In genomic region chr20:354298-354977, GRCh38 we compare ENCODE assay signal across 8 cellular contexts. TPM values are rescaled to one million over a fixed set of nuclear protein-coding genes. Genes with fewer than 3 reads are reported as not detected.
DNase-seq lines count a peak whose midpoint lies in the region; ATAC-seq lines count a peak whose summit lies in the region.

No MANE protein-coding gene starts in this region.

- no peaks in the 10 kb centered on the region for H3K9me3 Mint-ChIP-seq in naive thymus-derived CD8-positive, alpha-beta T cell
- no peaks in the 10 kb centered on the region for H3K9me3 Mint-ChIP-seq in stimulated activated naive B cell treated with anti-CD40 and anti-IgM and Interleukin-4, amounts not matched to agents 10 μg/mL and 1 μg/mL and 100 μg/mL, for 72 hours

- peaks cover 0 to 6% (median 5%) of the 10 kb centered on the region in 4 donors for H3K4me1 Mint-ChIP-seq in naive thymus-derived CD8-positive, alpha-beta T cell
- peaks cover 0 to 9% of the 10 kb centered on the region in 2 donors for H3K4me1 Mint-ChIP-seq in stimulated activated naive B cell treated with anti-CD40 and anti-IgM and Interleukin-4, amounts not matched to agents 10 μg/mL and 1 μg/mL and 100 μg/mL, for 72 hours

- H3K36me3 Mint-ChIP-seq in naive thymus-derived CD8-positive, alpha-beta T cell = no peaks in the 10 kb centered on the region
- H3K36me3 Mint-ChIP-seq in stimulated activated naive B cell treated with anti-CD40 and anti-IgM and Interleukin-4, amounts not matched to agents 10 μg/mL and 1 μg/mL and 100 μg/mL, for 72 hours = peaks cover 5 to 8% of the 10 kb centered on the region in 2 donors

- no peak overlapping the region for H3K27ac Mint-ChIP-seq in naive thymus-derived CD8-positive, alpha-beta T cell
- no peak overlapping the region for H3K27ac Mint-ChIP-seq in stimulated activated naive B cell treated with anti-CD40 and anti-IgM and Interleukin-4, amounts not matched to agents 10 μg/mL and 1 μg/mL and 100 μg/mL, for 72 hours

- peaks cover 0 to 2% (median 0%) of the 10 kb centered on the region in 5 donors for H3K27me3 Mint-ChIP-seq in naive thymus-derived CD8-positive, alpha-beta T cell
- H3K27me3 Mint-ChIP-seq in stimulated activated naive B cell treated with anti-CD40 and anti-IgM and Interleukin-4, amounts not matched to agents 10 μg/mL and 1 μg/mL and 100 μg/mL, for 72 hours = no peaks in the 10 kb centered on the region

- H3K4me3 Mint-ChIP-seq in naive thymus-derived CD8-positive, alpha-beta T cell = no peak overlapping the region
- no peak overlapping the region for H3K4me3 Mint-ChIP-seq in stimulated activated naive B cell treated with anti-CD40 and anti-IgM and Interleukin-4, amounts not matched to agents 10 μg/mL and 1 μg/mL and 100 μg/mL, for 72 hours

- peak; percentile 86 for ATAC-seq in GM21360 (IDR thresholded peaks at IDR 0.05; ENCODE audit: unreplicated experiment)
- ATAC-seq in naive thymus-derived CD8-positive, alpha-beta T cell = peak; percentile 99 to 100
- ATAC-seq in stimulated activated naive B cell treated with anti-CD40 and anti-IgM and Interleukin-4, amounts not matched to agents 10 μg/mL and 1 μg/mL and 100 μg/mL, for 72 hours (replicated peaks) = peak; percentile 98 to 99

- DNase-seq in COLO668 (lab: John Stamatoyannopoulos, UW; ENCODE audit: unreplicated experiment) = peak; percentile 75
- DNase-seq in HuH-7.5 (ENCODE audit: low spot score) = peak; percentile 89
- DNase-seq in NOMO-1 treated with dmso at 0.1 percent for 144 hours (lab: John Stamatoyannopoulos, UW; ENCODE audit: unreplicated experiment) = peak; percentile 61
- peak; percentile 48 for DNase-seq in activated CD8-positive, alpha-beta memory T cell treated with anti-CD3 and anti-CD28 coated beads, Interleukin-2, amount 50 U/mL, for 1 hour (ENCODE audit: extremely low read depth)
- DNase-seq in epithelial cell of prostate (ENCODE audit: low read depth, low spot score) = no peak
- peak; percentile 56 to 87 (median 80) for DNase-seq in naive thymus-derived CD8-positive, alpha-beta T cell
- peak; percentile 69 for DNase-seq in stimulated activated naive B cell treated with anti-CD40 and anti-IgM and Interleukin-4, amounts not matched to agents 10 μg/mL and 1 μg/mL and 100 μg/mL, for 72 hours

- POLR2A ChIA-PET in naive thymus-derived CD8-positive, alpha-beta T cell (lab: Charles Lee) = interaction anchor here (0.7 to 1.5 kb wide), 4 partner anchors 30 to 124 kb away, joined by 3 to 6 read pairs (median 4); no protein-coding TSS in a partner anchor

- H3K27ac ChIP-seq in epithelial cell of prostate = peak overlapping the region; percentile 1

RNA-seq across cellular contexts. Expression of gene NRSN2, which starts 7.5 kb away (rescaled TPM):
- total RNA-seq in naive thymus-derived CD8-positive, alpha-beta T cell = 1 to 10 TPM; 1.2 to 1.6 TPM
- polyA plus RNA-seq in naive thymus-derived CD8-positive, alpha-beta T cell = 1 to 10 TPM; 1.7 to 3.6 (median 2.6) TPM

RNA-seq across cellular contexts. Expression of gene TRIB3, which starts 26.1 kb away (rescaled TPM):
- 1 to 10 TPM; 8.7 to 8.9 TPM for total RNA-seq in naive thymus-derived CD8-positive, alpha-beta T cell
- polyA plus RNA-seq in naive thymus-derived CD8-positive, alpha-beta T cell = 1 to 10 TPM; 5.5 to 6.5 (median 6.2) TPM

RNA-seq across cellular contexts. Expression of gene SOX12, which starts 29.1 kb away (rescaled TPM):
- total RNA-seq in naive thymus-derived CD8-positive, alpha-beta T cell = 10 to 100 TPM; 19.8 to 21.7 TPM
- polyA plus RNA-seq in naive thymus-derived CD8-positive, alpha-beta T cell = 1 to 10 TPM; 1.3 to 2.1 (median 2.0) TPM

RNA-seq across cellular contexts. Expression of gene RBCK1, which starts 53.7 kb away (rescaled TPM):
- total RNA-seq in naive thymus-derived CD8-positive, alpha-beta T cell = 100 to 1,000 TPM; 108 to 116 TPM
- polyA plus RNA-seq in naive thymus-derived CD8-positive, alpha-beta T cell = 10 to 100 TPM; 65.3 to 82.2 (median 75.7) TPM

RNA-seq across cellular contexts. Expression of gene ZCCHC3, which starts 57.1 kb away (rescaled TPM):
- 10 to 100 TPM; 29.6 to 29.7 TPM for total RNA-seq in naive thymus-derived CD8-positive, alpha-beta T cell
- polyA plus RNA-seq in naive thymus-derived CD8-positive, alpha-beta T cell = 10 to 100 TPM in 1 of 3 donors, 1 to 10 TPM in 2; 6.9 to 13.9 (median 7.5) TPM
